In genomic region chr20:62970307-62971210, GRCh38 we compare ENCODE assay signal across 1 cellular context.
TF ChIP-seq lines count a peak whose summit lies in the region.

No MANE protein-coding gene starts in this region.

TF ChIP-seq in HepG2, 621 proteins besides CTCF, POLR2A, EP300 and RAD21 (continued from another document and continues in another):
- no peak; the same call in 1 of the 2 replicates for TF ChIP-seq SALL2 (CRISPR knock-in tag; IDR thresholded peaks at IDR 0.05)
- TF ChIP-seq ZFP1 (CRISPR knock-in tag; IDR thresholded peaks at IDR 0.05): no peak
- TF ChIP-seq KLF15 (CRISPR knock-in tag; IDR thresholded peaks at IDR 0.05; ENCODE audit: borderline replicate concordance): no peak
- TF ChIP-seq SMARCE1 (IDR thresholded peaks at IDR 0.05; ENCODE audit: borderline replicate concordance): no peak
- TF ChIP-seq ZNF10 (CRISPR knock-in tag; IDR thresholded peaks at IDR 0.05; ENCODE audit: borderline replicate concordance, low read depth): no peak
- TF ChIP-seq ZEB1 (IDR thresholded peaks at IDR 0.05; ENCODE audit: insufficient replicate concordance, low read depth): no peak
- TF ChIP-seq ZNF546 (CRISPR knock-in tag; conservative IDR thresholded peaks at IDR 0.05): 0 out of 2 replicates have a peak, but pooled peaks have one; percentile 20
- TF ChIP-seq, protein P1, sequence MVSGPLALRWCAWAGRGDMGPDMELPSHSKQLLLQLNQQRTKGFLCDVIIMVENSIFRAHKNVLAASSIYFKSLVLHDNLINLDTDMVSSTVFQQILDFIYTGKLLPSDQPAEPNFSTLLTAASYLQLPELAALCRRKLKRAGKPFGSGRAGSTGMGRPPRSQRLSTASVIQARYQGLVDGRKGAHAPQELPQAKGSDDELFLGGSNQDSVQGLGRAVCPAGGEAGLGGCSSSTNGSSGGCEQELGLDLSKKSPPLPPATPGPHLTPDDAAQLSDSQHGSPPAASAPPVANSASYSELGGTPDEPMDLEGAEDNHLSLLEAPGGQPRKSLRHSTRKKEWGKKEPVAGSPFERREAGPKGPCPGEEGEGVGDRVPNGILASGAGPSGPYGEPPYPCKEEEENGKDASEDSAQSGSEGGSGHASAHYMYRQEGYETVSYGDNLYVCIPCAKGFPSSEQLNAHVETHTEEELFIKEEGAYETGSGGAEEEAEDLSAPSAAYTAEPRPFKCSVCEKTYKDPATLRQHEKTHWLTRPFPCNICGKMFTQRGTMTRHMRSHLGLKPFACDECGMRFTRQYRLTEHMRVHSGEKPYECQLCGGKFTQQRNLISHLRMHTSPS (CRISPR knock-in tag; IDR thresholded peaks at IDR 0.05; ENCODE audit: low read depth): peak; percentile 22; the same call in 1 of the 2 replicates
- TF ChIP-seq ZSCAN12 (CRISPR knock-in tag; IDR thresholded peaks at IDR 0.05): no peak
- TF ChIP-seq TGIF2 (CRISPR knock-in tag; IDR thresholded peaks at IDR 0.05): no peak
- TF ChIP-seq ZNF850 (CRISPR knock-in tag; conservative IDR thresholded peaks at IDR 0.05): no peak
- TF ChIP-seq NFE2 (CRISPR knock-in tag; IDR thresholded peaks at IDR 0.05): no peak
- TF ChIP-seq ZNF367 (CRISPR knock-in tag; IDR thresholded peaks at IDR 0.05; ENCODE audit: borderline replicate concordance): no peak
- TF ChIP-seq DR1 (CRISPR knock-in tag; IDR thresholded peaks at IDR 0.05): no peak
- peak; percentile 87; the same call in 1 of the 2 replicates for TF ChIP-seq ZNF710 (CRISPR knock-in tag; IDR thresholded peaks at IDR 0.05; ENCODE audit: borderline replicate concordance)
- TF ChIP-seq FOXA1 (IDR thresholded peaks at IDR 0.05): no peak
- no peak for TF ChIP-seq FOXA1 (CRISPR knock-in tag; IDR thresholded peaks at IDR 0.05)
- TF ChIP-seq, protein P2, sequence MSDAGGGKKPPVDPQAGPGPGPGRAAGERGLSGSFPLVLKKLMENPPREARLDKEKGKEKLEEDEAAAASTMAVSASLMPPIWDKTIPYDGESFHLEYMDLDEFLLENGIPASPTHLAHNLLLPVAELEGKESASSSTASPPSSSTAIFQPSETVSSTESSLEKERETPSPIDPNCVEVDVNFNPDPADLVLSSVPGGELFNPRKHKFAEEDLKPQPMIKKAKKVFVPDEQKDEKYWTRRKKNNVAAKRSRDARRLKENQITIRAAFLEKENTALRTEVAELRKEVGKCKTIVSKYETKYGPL (CRISPR knock-in tag; IDR thresholded peaks at IDR 0.05): no peak
- TF ChIP-seq SOX6 (IDR thresholded peaks at IDR 0.05): no peak
- TF ChIP-seq SOX6 (CRISPR knock-in tag; IDR thresholded peaks at IDR 0.05): peak; percentile 61; the same call in 1 of the 2 replicates
- TF ChIP-seq SP2 (CRISPR knock-in tag; IDR thresholded peaks at IDR 0.05): peak; percentile 51
- no peak for TF ChIP-seq ZNF557 (CRISPR knock-in tag; IDR thresholded peaks at IDR 0.05)
- no peak for TF ChIP-seq ZNF674 (CRISPR knock-in tag; IDR thresholded peaks at IDR 0.05; ENCODE audit: low read depth)
- TF ChIP-seq ATF1 (CRISPR knock-in tag; IDR thresholded peaks at IDR 0.05): no peak
- no peak for TF ChIP-seq ZNF672 (CRISPR knock-in tag; IDR thresholded peaks at IDR 0.05)
- TF ChIP-seq, protein P3, sequence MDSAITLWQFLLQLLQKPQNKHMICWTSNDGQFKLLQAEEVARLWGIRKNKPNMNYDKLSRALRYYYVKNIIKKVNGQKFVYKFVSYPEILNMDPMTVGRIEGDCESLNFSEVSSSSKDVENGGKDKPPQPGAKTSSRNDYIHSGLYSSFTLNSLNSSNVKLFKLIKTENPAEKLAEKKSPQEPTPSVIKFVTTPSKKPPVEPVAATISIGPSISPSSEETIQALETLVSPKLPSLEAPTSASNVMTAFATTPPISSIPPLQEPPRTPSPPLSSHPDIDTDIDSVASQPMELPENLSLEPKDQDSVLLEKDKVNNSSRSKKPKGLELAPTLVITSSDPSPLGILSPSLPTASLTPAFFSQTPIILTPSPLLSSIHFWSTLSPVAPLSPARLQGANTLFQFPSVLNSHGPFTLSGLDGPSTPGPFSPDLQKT (CRISPR knock-in tag; IDR thresholded peaks at IDR 0.05; ENCODE audit: borderline replicate concordance): no peak
- no peak for TF ChIP-seq ZNF619 (CRISPR knock-in tag; IDR thresholded peaks at IDR 0.05)
- no peak for TF ChIP-seq ZNF205 (CRISPR knock-in tag; IDR thresholded peaks at IDR 0.05)
- TF ChIP-seq KLF6 (CRISPR knock-in tag; IDR thresholded peaks at IDR 0.05): no peak
- TF ChIP-seq NCOA1 (CRISPR knock-in tag; IDR thresholded peaks at IDR 0.05): 0 out of 2 replicates have a peak, but pooled peaks have one; percentile 37
- 0 out of 2 replicates have a peak, but pooled peaks have one; percentile 88 for TF ChIP-seq ZNF839 (CRISPR knock-in tag; IDR thresholded peaks at IDR 0.05; ENCODE audit: borderline replicate concordance)
- no peak for TF ChIP-seq ZNF558 (CRISPR knock-in tag; IDR thresholded peaks at IDR 0.05; ENCODE audit: borderline replicate concordance)
- TF ChIP-seq DPF2 (CRISPR knock-in tag; IDR thresholded peaks at IDR 0.05; ENCODE audit: borderline replicate concordance, low read depth): no peak
- TF ChIP-seq KLF13 (CRISPR knock-in tag; IDR thresholded peaks at IDR 0.05): 0 out of 2 replicates have a peak, but pooled peaks have one; percentile 80
- TF ChIP-seq BRCA1 (CRISPR knock-in tag; IDR thresholded peaks at IDR 0.05): no peak
- TF ChIP-seq ESRRA (CRISPR knock-in tag; IDR thresholded peaks at IDR 0.05; ENCODE audit: low read depth): peak; percentile 24; the same call in 1 of the 2 replicates
- TF ChIP-seq RXRA (CRISPR knock-in tag; IDR thresholded peaks at IDR 0.05): no peak; the same call in 1 of the 2 replicates
- peak; percentile 83 for TF ChIP-seq ZNF543 (CRISPR knock-in tag; IDR thresholded peaks at IDR 0.05)
- TF ChIP-seq, protein P4, sequence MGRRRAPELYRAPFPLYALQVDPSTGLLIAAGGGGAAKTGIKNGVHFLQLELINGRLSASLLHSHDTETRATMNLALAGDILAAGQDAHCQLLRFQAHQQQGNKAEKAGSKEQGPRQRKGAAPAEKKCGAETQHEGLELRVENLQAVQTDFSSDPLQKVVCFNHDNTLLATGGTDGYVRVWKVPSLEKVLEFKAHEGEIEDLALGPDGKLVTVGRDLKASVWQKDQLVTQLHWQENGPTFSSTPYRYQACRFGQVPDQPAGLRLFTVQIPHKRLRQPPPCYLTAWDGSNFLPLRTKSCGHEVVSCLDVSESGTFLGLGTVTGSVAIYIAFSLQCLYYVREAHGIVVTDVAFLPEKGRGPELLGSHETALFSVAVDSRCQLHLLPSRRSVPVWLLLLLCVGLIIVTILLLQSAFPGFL (CRISPR knock-in tag; IDR thresholded peaks at IDR 0.05): no peak
- no peak for TF ChIP-seq HOXA9 (CRISPR knock-in tag; IDR thresholded peaks at IDR 0.05; ENCODE audit: borderline replicate concordance)
- no peak for TF ChIP-seq NFYB (CRISPR knock-in tag; IDR thresholded peaks at IDR 0.05)
- TF ChIP-seq ZNF720 (CRISPR knock-in tag; IDR thresholded peaks at IDR 0.05): no peak
- no peak for TF ChIP-seq NKX3-1 (CRISPR knock-in tag; IDR thresholded peaks at IDR 0.05)
- peak; percentile 30; the same call in 1 of the 2 replicates for TF ChIP-seq RARG (CRISPR knock-in tag; IDR thresholded peaks at IDR 0.05; ENCODE audit: low read depth)
- TF ChIP-seq ZMYM2 (CRISPR knock-in tag; IDR thresholded peaks at IDR 0.05): no peak
- TF ChIP-seq ZNF841 (CRISPR knock-in tag; IDR thresholded peaks at IDR 0.05; ENCODE audit: borderline replicate concordance): no peak
- TF ChIP-seq, protein P5, sequence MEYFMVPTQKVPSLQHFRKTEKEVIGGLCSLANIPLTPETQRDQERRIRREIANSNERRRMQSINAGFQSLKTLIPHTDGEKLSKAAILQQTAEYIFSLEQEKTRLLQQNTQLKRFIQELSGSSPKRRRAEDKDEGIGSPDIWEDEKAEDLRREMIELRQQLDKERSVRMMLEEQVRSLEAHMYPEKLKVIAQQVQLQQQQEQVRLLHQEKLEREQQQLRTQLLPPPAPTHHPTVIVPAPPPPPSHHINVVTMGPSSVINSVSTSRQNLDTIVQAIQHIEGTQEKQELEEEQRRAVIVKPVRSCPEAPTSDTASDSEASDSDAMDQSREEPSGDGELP (IDR thresholded peaks at IDR 0.05; ENCODE audit: borderline replicate concordance, low read depth): no peak
- TF ChIP-seq TP53 (CRISPR knock-in tag; conservative IDR thresholded peaks at IDR 0.05): no peak
- TF ChIP-seq ISL2 (CRISPR knock-in tag; IDR thresholded peaks at IDR 0.05): no peak
- peak; percentile 55; the same call in 1 of the 2 replicates for TF ChIP-seq ZBTB39 (CRISPR knock-in tag; IDR thresholded peaks at IDR 0.05)
- TF ChIP-seq, protein P6, sequence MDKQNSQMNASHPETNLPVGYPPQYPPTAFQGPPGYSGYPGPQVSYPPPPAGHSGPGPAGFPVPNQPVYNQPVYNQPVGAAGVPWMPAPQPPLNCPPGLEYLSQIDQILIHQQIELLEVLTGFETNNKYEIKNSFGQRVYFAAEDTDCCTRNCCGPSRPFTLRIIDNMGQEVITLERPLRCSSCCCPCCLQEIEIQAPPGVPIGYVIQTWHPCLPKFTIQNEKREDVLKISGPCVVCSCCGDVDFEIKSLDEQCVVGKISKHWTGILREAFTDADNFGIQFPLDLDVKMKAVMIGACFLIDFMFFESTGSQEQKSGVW (CRISPR knock-in tag; IDR thresholded peaks at IDR 0.05; ENCODE audit: borderline replicate concordance): no peak
- no peak for TF ChIP-seq ZNF737 (CRISPR knock-in tag; IDR thresholded peaks at IDR 0.05; ENCODE audit: borderline replicate concordance)
- no peak for TF ChIP-seq NPAS2 (CRISPR knock-in tag; IDR thresholded peaks at IDR 0.05; ENCODE audit: borderline replicate concordance)
- TF ChIP-seq ZBTB8A (CRISPR knock-in tag; IDR thresholded peaks at IDR 0.05; ENCODE audit: borderline replicate concordance, low read depth): no peak
- no peak for TF ChIP-seq NR2F1 (CRISPR knock-in tag; IDR thresholded peaks at IDR 0.05)
- TF ChIP-seq ERF (CRISPR knock-in tag; IDR thresholded peaks at IDR 0.05): 0 out of 2 replicates have a peak, but pooled peaks have one; percentile 5
- TF ChIP-seq ZNF562 (CRISPR knock-in tag; IDR thresholded peaks at IDR 0.05; ENCODE audit: borderline replicate concordance): no peak
- TF ChIP-seq, protein P7, sequence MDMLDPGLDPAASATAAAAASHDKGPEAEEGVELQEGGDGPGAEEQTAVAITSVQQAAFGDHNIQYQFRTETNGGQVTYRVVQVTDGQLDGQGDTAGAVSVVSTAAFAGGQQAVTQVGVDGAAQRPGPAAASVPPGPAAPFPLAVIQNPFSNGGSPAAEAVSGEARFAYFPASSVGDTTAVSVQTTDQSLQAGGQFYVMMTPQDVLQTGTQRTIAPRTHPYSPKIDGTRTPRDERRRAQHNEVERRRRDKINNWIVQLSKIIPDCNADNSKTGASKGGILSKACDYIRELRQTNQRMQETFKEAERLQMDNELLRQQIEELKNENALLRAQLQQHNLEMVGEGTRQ (IDR thresholded peaks at IDR 0.05; ENCODE audit: low read depth, low read length): no peak
- TF ChIP-seq, protein P7 (CRISPR knock-in tag; IDR thresholded peaks at IDR 0.05; ENCODE audit: borderline replicate concordance): no peak
- TF ChIP-seq HNRNPLL (IDR thresholded peaks at IDR 0.05; ENCODE audit: low read depth, low read length, poor library complexity, severe bottlenecking): peak; percentile 26
- 0 out of 2 replicates have a peak, but pooled peaks have one; percentile 18 for TF ChIP-seq CBX5 (CRISPR knock-in tag; IDR thresholded peaks at IDR 0.05; ENCODE audit: borderline replicate concordance)
- TF ChIP-seq MZF1 (CRISPR knock-in tag; IDR thresholded peaks at IDR 0.05; ENCODE audit: borderline replicate concordance): no peak
- TF ChIP-seq ZNF781 (CRISPR knock-in tag; IDR thresholded peaks at IDR 0.05; ENCODE audit: borderline replicate concordance, not compliant biosample characterization): no peak
- no peak for TF ChIP-seq ZNF337 (CRISPR knock-in tag; IDR thresholded peaks at IDR 0.05; ENCODE audit: borderline replicate concordance, low read depth)
- TF ChIP-seq ZNF180 (CRISPR knock-in tag; IDR thresholded peaks at IDR 0.05; ENCODE audit: borderline replicate concordance, low read depth): no peak
